In genomic region chr3:128073185-128073725, GRCh38 we compare ENCODE assay signal across 24 cellular contexts. TPM values are rescaled to one million over a fixed set of nuclear protein-coding genes. Genes with fewer than 3 reads are reported as not detected.
DNase-seq lines count a peak whose midpoint lies in the region; ATAC-seq, FAIRE-seq and TF ChIP-seq lines count a peak whose summit lies in the region.
"Had no signal": no experiment of that assay in that cellular context is flagged by ENCODE, and none has a peak within 500 bp of the region (broad histone marks: within the 10 kb centered on the region; RNA-seq: fewer than 3 reads in every experiment).

No MANE protein-coding gene starts in this region.

- H3K27me3 ChIP-seq in astrocyte (ENCODE audit: insufficient read depth, low read length) (no peaks in the 10 kb centered on the region), layer of hippocampus (ENCODE audit: control insufficient read depth, insufficient read depth, low read length) (no peaks in the 10 kb centered on the region), BE2C (no peaks in the 10 kb centered on the region)
- H3K27me3 ChIP-seq: suprapubic skin had no signal

- no peaks in the 10 kb centered on the region for H3K9me3 Mint-ChIP-seq in activated T-cell treated with anti-CD3 and anti-CD28 coated beads, Interleukin-2, amount 50 U/mL, for 24 hours
- no peaks in the 10 kb centered on the region for H3K9me3 Mint-ChIP-seq in activated T-cell treated with anti-CD3 and anti-CD28 coated beads, Interleukin-2, amount 50 U/mL, for 4 hours
- H3K9me3 Mint-ChIP-seq in astrocyte (ENCODE audit: unreplicated experiment) (no peaks in the 10 kb centered on the region), type B pancreatic cell (no peaks in the 10 kb centered on the region)
- H3K9me3 Mint-ChIP-seq: activated CD4-positive, alpha-beta memory T cell treated with anti-CD3 and anti-CD28 coated beads for 36 hours; activated naive CD8-positive, alpha-beta T cell treated with anti-CD3 and anti-CD28 coated beads for 36 hours; CD4-positive, CD25-positive, alpha-beta regulatory T cell; effector memory CD8-positive, alpha-beta T cell had no signal

- peak overlapping the region; percentile 59 for H3K27ac Mint-ChIP-seq in activated T-cell treated with anti-CD3 and anti-CD28 coated beads, Interleukin-2, amount 50 U/mL, for 24 hours
- H3K27ac Mint-ChIP-seq in astrocyte (ENCODE audit: unreplicated experiment) (peak overlapping the region; percentile 34), type B pancreatic cell (peak overlapping the region; percentile 24)
- H3K27ac Mint-ChIP-seq: activated CD4-positive, alpha-beta memory T cell treated with anti-CD3 and anti-CD28 coated beads for 36 hours; activated naive CD8-positive, alpha-beta T cell treated with anti-CD3 and anti-CD28 coated beads for 36 hours had no signal

- H2AFZ ChIP-seq in astrocyte (ENCODE audit: low read depth, low read length): no peak overlapping the region

- peaks cover 74% of the 10 kb centered on the region for H4K20me1 ChIP-seq in astrocyte (ENCODE audit: insufficient read depth, low read length)

- H3K4me1 ChIP-seq in astrocyte (ENCODE audit: insufficient read depth, low read length): peaks cover 24% of the 10 kb centered on the region
- H3K4me1 ChIP-seq in BE2C: peaks cover 11% of the 10 kb centered on the region; the same call in 1 of the 2 replicates

- H3K79me2 ChIP-seq in astrocyte (ENCODE audit: insufficient read depth, low read length): peaks cover 44% of the 10 kb centered on the region

- no peak overlapping the region for H3K4me3 Mint-ChIP-seq in activated T-cell treated with anti-CD3 and anti-CD28 coated beads, Interleukin-2, amount 50 U/mL, for 24 hours
- no peak overlapping the region for H3K4me3 Mint-ChIP-seq in activated T-cell treated with anti-CD3 and anti-CD28 coated beads, Interleukin-2, amount 50 U/mL, for 4 hours
- H3K4me3 Mint-ChIP-seq in astrocyte (ENCODE audit: unreplicated experiment) (no peak overlapping the region), type B pancreatic cell (no peak overlapping the region)
- H3K4me3 Mint-ChIP-seq: activated CD4-positive, alpha-beta memory T cell treated with anti-CD3 and anti-CD28 coated beads for 36 hours; activated naive CD8-positive, alpha-beta T cell treated with anti-CD3 and anti-CD28 coated beads for 36 hours; effector memory CD8-positive, alpha-beta T cell had no signal

- peaks cover 2% of the 10 kb centered on the region for H3K27me3 Mint-ChIP-seq in activated T-cell treated with anti-CD3 and anti-CD28 coated beads, Interleukin-2, amount 50 U/mL, for 24 hours
- no peaks in the 10 kb centered on the region for H3K27me3 Mint-ChIP-seq in activated T-cell treated with anti-CD3 and anti-CD28 coated beads, Interleukin-2, amount 50 U/mL, for 4 hours (ENCODE audit: low read depth)
- H3K27me3 Mint-ChIP-seq in astrocyte (ENCODE audit: low read depth, unreplicated experiment) (no peaks in the 10 kb centered on the region), type B pancreatic cell (no peaks in the 10 kb centered on the region)
- H3K27me3 Mint-ChIP-seq: activated CD4-positive, alpha-beta memory T cell treated with anti-CD3 and anti-CD28 coated beads for 36 hours; activated naive CD8-positive, alpha-beta T cell treated with anti-CD3 and anti-CD28 coated beads for 36 hours; effector memory CD8-positive, alpha-beta T cell had no signal

- H3K36me3 ChIP-seq in astrocyte (ENCODE audit: insufficient read depth, low read length) (peaks cover 38% of the 10 kb centered on the region), BE2C (peaks cover 65% of the 10 kb centered on the region)

- H3K36me3 Mint-ChIP-seq in activated T-cell treated with anti-CD3 and anti-CD28 coated beads, Interleukin-2, amount 50 U/mL, for 24 hours (ENCODE audit: low read depth): peaks cover 71% of the 10 kb centered on the region
- H3K36me3 Mint-ChIP-seq in activated T-cell treated with anti-CD3 and anti-CD28 coated beads, Interleukin-2, amount 50 U/mL, for 4 hours (ENCODE audit: insufficient read depth): peaks cover 14% of the 10 kb centered on the region
- H3K36me3 Mint-ChIP-seq in astrocyte (ENCODE audit: low read depth, unreplicated experiment) (peaks cover 13% of the 10 kb centered on the region), type B pancreatic cell (peaks cover 7% of the 10 kb centered on the region)

- no peak for ATAC-seq in activated T-cell treated with anti-CD3 and anti-CD28 coated beads, Interleukin-2, amount 50 U/mL, for 4 hours
- no peak for ATAC-seq in GM18873 (IDR thresholded peaks at IDR 0.05; ENCODE audit: low FRiP score, unreplicated experiment)
- ATAC-seq in GM18858 (IDR thresholded peaks at IDR 0.05; ENCODE audit: unreplicated experiment): no peak
- ATAC-seq: effector memory CD8-positive, alpha-beta T cell had no signal

- H3K4me1 Mint-ChIP-seq in activated T-cell treated with anti-CD3 and anti-CD28 coated beads, Interleukin-2, amount 50 U/mL, for 24 hours (ENCODE audit: low read depth): peaks cover 29% of the 10 kb centered on the region
- H3K4me1 Mint-ChIP-seq in activated T-cell treated with anti-CD3 and anti-CD28 coated beads, Interleukin-2, amount 50 U/mL, for 4 hours (ENCODE audit: low read depth): peaks cover 8% of the 10 kb centered on the region
- H3K4me1 Mint-ChIP-seq in astrocyte (ENCODE audit: low read depth, unreplicated experiment) (peaks cover 2% of the 10 kb centered on the region), type B pancreatic cell (ENCODE audit: unreplicated experiment) (peaks cover 9% of the 10 kb centered on the region)

- H3K27ac ChIP-seq in astrocyte (ENCODE audit: low read depth, low read length) (no peak overlapping the region), layer of hippocampus (ENCODE audit: low read depth, low read length) (peak overlapping the region; percentile 10)
- H3K27ac ChIP-seq: suprapubic skin had no signal

- H3K4me3 ChIP-seq in astrocyte (ENCODE audit: insufficient read depth, low read depth, low read length) (no peak overlapping the region), BE2C (ENCODE audit: low read depth, low read length) (no peak overlapping the region)
- H3K4me3 ChIP-seq: suprapubic skin had no signal

- TF ChIP-seq CTCF in astrocyte (IDR thresholded peaks at IDR 0.05; ENCODE audit: insufficient read depth, low read depth, low read length) (no peak), type B pancreatic cell (conservative IDR thresholded peaks at IDR 0.05) (no peak), BE2C (IDR thresholded peaks at IDR 0.05; ENCODE audit: low read depth, low read length) (no peak)

- no peaks in the 10 kb centered on the region for H3K9me3 ChIP-seq in astrocyte (ENCODE audit: insufficient read depth, low read depth, low read length)
- no peaks in the 10 kb centered on the region for H3K9me3 ChIP-seq in BE2C
- H3K9me3 ChIP-seq: suprapubic skin had no signal

- DNase-seq in activated T-cell treated with anti-CD3 and anti-CD28 coated beads, Interleukin-2, amount 50 U/mL, for 24 hours: no peak
- no peak for DNase-seq in activated T-cell treated with anti-CD3 and anti-CD28 coated beads, Interleukin-2, amount 50 U/mL, for 4 hours
- DNase-seq in astrocyte (ENCODE audit: low read depth): no peak
- DNase-seq in type B pancreatic cell (ENCODE audit: extremely low spot score, unreplicated experiment): no peak
- DNase-seq in BE2C: no peak
- DNase-seq: activated CD4-positive, alpha-beta memory T cell treated with anti-CD3 and anti-CD28 coated beads for 36 hours; activated naive CD8-positive, alpha-beta T cell treated with anti-CD3 and anti-CD28 coated beads for 36 hours; CD4-positive, CD25-positive, alpha-beta regulatory T cell; DMS79 treated with DMSO at 0.1 percent for 48 hours; effector memory CD8-positive, alpha-beta T cell; hypothalamus; kidney glomerular epithelial cell; NCI-H1417 treated with DMSO at 0.1 percent for 48 hours; NCI-H774; occipital lobe; stimulated activated CD4-positive, alpha-beta T cell treated with anti-CD3 and anti-CD28 coated beads, Interleukin-4, amount 100 ng/mL, for 4 hours; stimulated activated CD8-positive, alpha-beta memory T cell treated with anti-CD3 and anti-CD28 coated beads, Interleukin-4, amount 100 ng/mL, for 48 hours had no signal

- no peak overlapping the region for H3K4me2 ChIP-seq in astrocyte (ENCODE audit: low read length)

- no peak overlapping the region for H3K9ac ChIP-seq in astrocyte (ENCODE audit: low read length)

- no peak for FAIRE-seq in astrocyte (lab: Jason Lieb, UNC)
- FAIRE-seq: A204.1, bronchial epithelial cell, RCC 7860 had no signal

RNA-seq across cellular contexts. Expression of gene SEC61A1, which starts 21.0 kb away (rescaled TPM):
- total RNA-seq in activated T-cell treated with anti-CD3 and anti-CD28 coated beads, Interleukin-2, amount 50 U/mL, for 4 hours: 100 to 1,000 TPM; 195 to 216 (median 210) TPM
- 400 and 432 TPM in 2 replicates for total RNA-seq in astrocyte
- 207 and 230 TPM in 2 replicates for total RNA-seq in type B pancreatic cell (ENCODE audit: low replicate concordance)
- 211 TPM for polyA plus RNA-seq in BE2C (2012; ENCODE audit: insufficient read depth, insufficient read length, low read depth)

RNA-seq across cellular contexts. Expression of gene RUVBL1, which starts 50.4 kb away (rescaled TPM):
- 100 to 1,000 TPM; 158 to 177 (median 161) TPM for total RNA-seq in activated T-cell treated with anti-CD3 and anti-CD28 coated beads, Interleukin-2, amount 50 U/mL, for 4 hours
- total RNA-seq in astrocyte (39.7 and 43.0 TPM in 2 replicates), type B pancreatic cell (ENCODE audit: low replicate concordance) (34.6 and 61.1 TPM in 2 replicates)
- polyA plus RNA-seq in BE2C (2012; ENCODE audit: insufficient read depth, insufficient read length, low read depth): 251 TPM
